8 cellular contexts compared by ENCODE assay signal in genomic region chr6:109008537-109008950, GRCh38.
DNase-seq lines count a peak whose midpoint lies in the region; ATAC-seq and TF ChIP-seq lines count a peak whose summit lies in the region.

No MANE protein-coding gene starts in this region.

- no peak for TF ChIP-seq CTCF in Peyer's patch (IDR thresholded peaks at IDR 0.05)
- TF ChIP-seq CTCF in mucosa of descending colon (IDR thresholded peaks at IDR 0.05): no peak

- no peaks in the 10 kb centered on the region for H3K27me3 ChIP-seq in Peyer's patch
- no peaks in the 10 kb centered on the region for H3K27me3 ChIP-seq in effector memory CD4-positive, alpha-beta T cell (replicated peaks; ENCODE audit: control insufficient read depth, insufficient read depth, low read length, poor library complexity, severe bottlenecking)

- H3K9me3 ChIP-seq in Peyer's patch (no peaks in the 10 kb centered on the region), mucosa of descending colon (no peaks in the 10 kb centered on the region)
- H3K9me3 ChIP-seq in effector memory CD4-positive, alpha-beta T cell (ENCODE audit: control insufficient read depth, low read length): no peaks in the 10 kb centered on the region

- H3K27ac ChIP-seq in Peyer's patch: peak overlapping the region; percentile 92 to 98 (median 97)
- H3K27ac ChIP-seq in effector memory CD4-positive, alpha-beta T cell (ENCODE audit: insufficient read depth, low read length, poor library complexity, severe bottlenecking): peak overlapping the region; percentile 97

- peaks cover 0 to 25% (median 4%) of the 10 kb centered on the region in 4 donors for H3K4me1 ChIP-seq in Peyer's patch
- peaks cover 17% of the 10 kb centered on the region for H3K4me1 ChIP-seq in effector memory CD4-positive, alpha-beta T cell (ENCODE audit: control insufficient read depth, insufficient read depth, low read length, poor library complexity, severe bottlenecking)
- H3K4me1 ChIP-seq in mucosa of descending colon (ENCODE audit: low read depth): peaks cover 18% of the 10 kb centered on the region

- ATAC-seq in Right ventricle myocardium inferior: peak; percentile 29
- peak; percentile 30 for ATAC-seq in mucosa of descending colon

- no peak for DNase-seq in Right ventricle myocardium inferior (ENCODE audit: missing footprints)
- no peak for DNase-seq in cardiac septum (ENCODE audit: low spot score)
- DNase-seq in Peyer's patch: no peak
- DNase-seq in effector memory CD4-positive, alpha-beta T cell: no peak
- no peak for DNase-seq in mucosa of descending colon
- DNase-seq in NCI-H1694 (lab: John Stamatoyannopoulos, UW): no peak
- no peak for DNase-seq in NCI-H1694 treated with DMSO at 0.1 percent for 48 hours (lab: John Stamatoyannopoulos, UW)
- DNase-seq in ureter (ENCODE audit: low spot score): no peak

- H3K36me3 ChIP-seq in Peyer's patch (no peaks in the 10 kb centered on the region), mucosa of descending colon (ENCODE audit: low read depth) (no peaks in the 10 kb centered on the region)
- H3K36me3 ChIP-seq in effector memory CD4-positive, alpha-beta T cell (ENCODE audit: control insufficient read depth, insufficient read depth, low read length): no peaks in the 10 kb centered on the region

- TF ChIP-seq POLR2A in Peyer's patch (IDR thresholded peaks at IDR 0.05): no peak

- intact Hi-C loops in Right ventricle myocardium inferior (cut with DNase I) (loop anchor here (2.0 to 5.0 kb wide), 3 partner anchors 64 to 106 kb away; no protein-coding TSS in a partner anchor), cardiac septum (cut with DNase I) (loop anchor here (2.0 to 5.0 kb wide), 3 partner anchors 36 to 451 kb away; no protein-coding TSS in a partner anchor), mucosa of descending colon (cut with DNase I, micrococcal nuclease) (no loop called here)

- peak overlapping the region; percentile 90 to 100 (median 96) for H3K4me3 ChIP-seq in Peyer's patch
- H3K4me3 ChIP-seq in effector memory CD4-positive, alpha-beta T cell (ENCODE audit: insufficient read depth, low read depth, low read length, poor library complexity, severe bottlenecking): peak overlapping the region; percentile 90
- H3K4me3 ChIP-seq in mucosa of descending colon: peak overlapping the region; percentile 84

Comparison
In these comparisons a context has a peak if more than half of its experiments do, and no peak if none do; other contexts are left out.
1. intact Hi-C loops: an anchor here in Right ventricle myocardium inferior (2.0 to 5.0 kb wide) and cardiac septum (2.0 to 5.0 kb wide); none called in mucosa of descending colon.